ENCODE assay signal across 8 cellular contexts in genomic region chr10:80204193-80204714, GRCh38. TPM values are rescaled to one million over a fixed set of nuclear protein-coding genes. Genes with fewer than 3 reads are reported as not detected.
DNase-seq lines count a peak whose midpoint lies in the region; ATAC-seq and TF ChIP-seq lines count a peak whose summit lies in the region.

No MANE protein-coding gene starts in this region.

- H3K27ac Mint-ChIP-seq in T-helper 17 cell: peak overlapping the region; percentile 93

- no peaks in the 10 kb centered on the region for H3K27me3 Mint-ChIP-seq in T-helper 17 cell

- no peaks in the 10 kb centered on the region for H3K27me3 ChIP-seq in neutrophil

- H3K4me3 ChIP-seq in fibroblast of mammary gland (ENCODE audit: control insufficient read depth, low read depth, low read length): peak overlapping the region; percentile 88
- H3K4me3 ChIP-seq in neutrophil (ENCODE audit: low read depth in 1 of 2, low read length in 1 of 2): peak overlapping the region; percentile 88 to 93

- TF ChIP-seq CTCF in fibroblast of mammary gland (conservative IDR thresholded peaks at IDR 0.05; ENCODE audit: control insufficient read depth, insufficient read depth, low read depth, low read length): no peak
- TF ChIP-seq CTCF in neutrophil (IDR thresholded peaks at IDR 0.05): no peak

- peaks cover 9% of the 10 kb centered on the region for H3K36me3 Mint-ChIP-seq in T-helper 17 cell (ENCODE audit: low read depth)

- peaks cover 58 to 65% of the 10 kb centered on the region in 2 experiments for H3K4me1 ChIP-seq in neutrophil (ENCODE audit: control insufficient read depth in 1 of 2, insufficient read depth in 1 of 2, low read depth in 1 of 2, low read length in 1 of 2)

- H3K4me1 Mint-ChIP-seq in T-helper 17 cell: peaks cover 51% of the 10 kb centered on the region

- H3K27ac ChIP-seq in neutrophil: peak overlapping the region; percentile 91

- peaks cover 6% of the 10 kb centered on the region for H3K36me3 ChIP-seq in neutrophil

- DNase-seq in activated CD4-positive, alpha-beta T cell treated with anti-CD3 and anti-CD28 coated beads for 48 hours: peak; percentile 49
- DNase-seq in activated CD4-positive, alpha-beta T cell treated with anti-CD3 and anti-CD28 coated beads, Interleukin-2, amount 50 U/mL, for 4 hours: no peak
- DNase-seq in T-helper 17 cell (no peak), fibroblast of mammary gland (ENCODE audit: low read depth) (no peak), NCI-H1417 treated with DMSO at 0.1 percent for 48 hours (lab: John Stamatoyannopoulos, UW) (no peak), DMS 273 treated with DMSO at 0.1 percent for 48 hours (lab: John Stamatoyannopoulos, UW) (no peak)

- ATAC-seq in T-helper 17 cell (no peak), GM21360 (IDR thresholded peaks at IDR 0.05; ENCODE audit: unreplicated experiment) (no peak)

- H3K4me3 Mint-ChIP-seq in T-helper 17 cell: peak overlapping the region; percentile 88

- H3K9me3 ChIP-seq in T-helper 17 cell (ENCODE audit: control insufficient read depth, low read length, poor library complexity, severe bottlenecking): no peaks in the 10 kb centered on the region
- no peaks in the 10 kb centered on the region for H3K9me3 ChIP-seq in neutrophil

RNA-seq across cellular contexts. Expression of gene ANXA11, which starts 1.1 kb away (rescaled TPM):
- total RNA-seq in T-helper 17 cell: 100 to 1,000 TPM; 199 to 209 TPM
